In genomic region chr2:47172156-47172921, GRCh38 we compare ENCODE assay signal across 9 cellular contexts. TPM values are rescaled to one million over a fixed set of nuclear protein-coding genes. Genes with fewer than 3 reads are reported as not detected.
DNase-seq lines count a peak whose midpoint lies in the region; FAIRE-seq and TF ChIP-seq lines count a peak whose summit lies in the region.
"Had no signal": no experiment of that assay in that cellular context is flagged by ENCODE, and none has a peak within 500 bp of the region (broad histone marks: within the 10 kb centered on the region; RNA-seq: fewer than 3 reads in every experiment).

No MANE protein-coding gene starts in this region.

- H3K4me3 Mint-ChIP-seq in Calu3 (ENCODE audit: low read depth, unreplicated experiment), result peak overlapping the region; percentile 100

- H3K36me3 ChIP-seq in MG63 (peaks cover 70% of the 10 kb centered on the region), neuron (ENCODE audit: insufficient read depth, low read length) (peaks cover 60% of the 10 kb centered on the region)

- peak overlapping the region; percentile 9 to 96 for H3K27ac ChIP-seq in coronary artery

- H3K4me1 Mint-ChIP-seq in Calu3 (ENCODE audit: low read depth, unreplicated experiment), result peaks cover 29% of the 10 kb centered on the region

- H3K9me3 Mint-ChIP-seq in Calu3 (ENCODE audit: low read depth, unreplicated experiment), result no peaks in the 10 kb centered on the region

- H3K4me3 ChIP-seq in MG63, result 0 out of 2 replicates have a peak overlapping the region, but pooled peaks have one; percentile 4
- H3K4me3 ChIP-seq in coronary artery, result peak overlapping the region; percentile 95
- peak overlapping the region; percentile 71 for H3K4me3 ChIP-seq in neuron (ENCODE audit: low read length)

- no peak overlapping the region for H2AFZ ChIP-seq in neuron (ENCODE audit: low read depth, low read length)

- DNase-seq in Calu3 (peak; percentile 23), MG63 (peak; percentile 28), coronary artery (ENCODE audit: low spot score) (no peak), GM10266 (ENCODE audit: extremely low spot score) (no peak), HTR-8/SVneo (ENCODE audit: insufficient read length, low spot score) (no peak), inferior parietal cortex (ENCODE audit: extremely low spot score) (no peak), SKM-1 treated with dmso at 0.1 percent for 144 hours (lab: John Stamatoyannopoulos, UW; ENCODE audit: unreplicated experiment) (no peak)

- H3K27me3 ChIP-seq in MG63 (no peaks in the 10 kb centered on the region), neuron (ENCODE audit: insufficient read depth, low read length) (no peaks in the 10 kb centered on the region)

- H3K9me3 ChIP-seq in MG63 (no peaks in the 10 kb centered on the region), neuron (ENCODE audit: low read length) (no peaks in the 10 kb centered on the region)

- TF ChIP-seq CTCF in Calu3 (IDR thresholded peaks at IDR 0.05; ENCODE audit: unreplicated experiment) (no peak), coronary artery (IDR thresholded peaks at IDR 0.05) (no peak), GM10266 (IDR thresholded peaks at IDR 0.05; ENCODE audit: control insufficient read depth, insufficient read depth, low read depth, missing control alignments) (no peak)

- BruUV-seq in Calu3 (replicated peaks; lab: Mats Ljungman, UMichigan), result no TSS peak

- CTCF ChIA-PET in Calu3 (lab: Charles Lee), result interaction anchor here (0.6 to 2.6 kb wide), 8 partner anchors 9 to 1516 kb away, joined by 3 to 10 read pairs (median 4); no protein-coding TSS in a partner anchor

- H3K27ac Mint-ChIP-seq in Calu3 (ENCODE audit: unreplicated experiment), result no peak overlapping the region

- peaks cover 50% of the 10 kb centered on the region for H3K4me1 ChIP-seq in neuron (ENCODE audit: insufficient read depth, low read length)

- H3K27me3 Mint-ChIP-seq in Calu3 (ENCODE audit: unreplicated experiment), result no peaks in the 10 kb centered on the region

- H3K36me3 Mint-ChIP-seq in Calu3 (ENCODE audit: insufficient read depth, unreplicated experiment), result peaks cover 96% of the 10 kb centered on the region

- FAIRE-seq in HTR-8/SVneo (lab: Jason Lieb, UNC), result no peak
- FAIRE-seq: colon had no signal

- intact Hi-C loops in Calu3 (cut with micrococcal nuclease; ENCODE audit: unreplicated experiment), result loop anchor here (5.0 kb wide), 2 partner anchors 95 to 155 kb away; no protein-coding TSS in a partner anchor

RNA-seq across cellular contexts. Expression of gene CALM2, which starts 4.0 kb away (rescaled TPM):
- 756 and 782 TPM in 2 replicates for total RNA-seq in Calu3 (2022)
- total RNA-seq in MG63 (2014; rRNA removed; shearing (Covaris generic); ENCODE audit: low replicate concordance), result 812 and 1,243 TPM in 2 replicates

RNA-seq across cellular contexts. Expression of gene STPG4, which starts 17.2 kb away (rescaled TPM):
- 12.7 and 14.4 TPM in 2 replicates for total RNA-seq in Calu3 (2022)
- not detected in 2 replicates for total RNA-seq in MG63 (2014; rRNA removed; shearing (Covaris generic); ENCODE audit: low replicate concordance)

Comparison
In these comparisons a context has a peak if more than half of its experiments do, and no peak if none do; other contexts are left out.
1. DNase-seq: peak in Calu3 (single experiment) and MG63 (single experiment); none in coronary artery (single experiment), GM10266 (single experiment), HTR-8/SVneo (single experiment), inferior parietal cortex (single experiment) and SKM-1 treated with dmso at 0.1 percent for 144 hours (single experiment).
2. H3K4me3 ChIP-seq: peak in every context shown above with its lines; median percentile 95 in coronary artery; 71 in neuron; 4 in MG63.
3. RNA of gene STPG4, which starts 17.2 kb away (total RNA-seq): 12.7 to 14.4 TPM in Calu3; not detected in MG63; every median in the first group is over 10 times any median in the second.